9 cellular contexts compared by ENCODE assay signal in genomic region chr20:11917663-11918062, GRCh38. TPM values are rescaled to one million over a fixed set of nuclear protein-coding genes. Genes with fewer than 3 reads are reported as not detected.
A peak's percentile ranks its signal among the peaks of the same experiment; 100 is the strongest.
DNase-seq lines count a peak whose midpoint lies in the region; ATAC-seq, FAIRE-seq and TF ChIP-seq lines count a peak whose summit lies in the region.
"Had no signal": no experiment of that assay in that cellular context is flagged by ENCODE, and none has a peak within 500 bp of the region (broad histone marks: within the 10 kb centered on the region; RNA-seq: fewer than 3 reads in every experiment).

Gene BTBD3 (plus strand): TSS chr20:11917893. CDS start chr20:11918276, 383 bp downstream.

- no peaks in the 10 kb centered on the region for H4K20me1 ChIP-seq in keratinocyte (ENCODE audit: control insufficient read depth, extremely low read depth, insufficient read depth, low read length)
- H4K20me1 ChIP-seq in smooth muscle cell (ENCODE audit: low read depth) = peaks cover 65% of the 10 kb centered on the region

- no peak for ATAC-seq in activated CD8-positive, alpha-beta T cell treated with anti-CD3 and anti-CD28 coated beads, Interleukin-2, amount 10 ng/mL, durations not matched to agents 7 days and 5 days

- DNase-seq in DMS153 (lab: John Stamatoyannopoulos, UW) = peak; percentile 73
- DNase-seq in H7 = peak; percentile 12
- DNase-seq in NCI-H2171 (lab: John Stamatoyannopoulos, UW) = peak; percentile 23
- peak in 1 of 2 donors; percentile 38 for DNase-seq in breast epithelium (ENCODE audit: low spot score in 2 of 2)
- DNase-seq in keratinocyte (ENCODE audit: low read depth, low spot score) = no peak
- DNase-seq in smooth muscle cell (lab: John Stamatoyannopoulos, UW; ENCODE audit: unreplicated experiment) = no peak
- no peak for DNase-seq in activated CD8-positive, alpha-beta memory T cell treated with anti-CD3 and anti-CD28 coated beads, Interleukin-2, amount 50 U/mL, for 48 hours
- no peak for DNase-seq in activated CD8-positive, alpha-beta T cell treated with anti-CD3 and anti-CD28 coated beads, Interleukin-2, amount 10 ng/mL, durations not matched to agents 7 days and 5 days

- dilution Hi-C loops in keratinocyte (cut with MboI; ENCODE audit: extremely low pct_ligation_motif_present, low sequenced_read_pairs) = no loop called here

- H3K79me2 ChIP-seq in keratinocyte (ENCODE audit: control insufficient read depth, insufficient read depth, low read length) (peaks cover 64% of the 10 kb centered on the region), smooth muscle cell (ENCODE audit: low read depth) (peaks cover 100% of the 10 kb centered on the region)

- WGBS in smooth muscle cell (ENCODE audit: low lambda C conversion rate) = 44% methylated on average over 4 of the region's 4 CpGs

- intact Hi-C loops in breast epithelium (cut with DNase I; ENCODE audit: low total_unique reads) = no loop called here

- H3F3A ChIP-seq in smooth muscle cell (ENCODE audit: low read depth) = peaks cover 14% of the 10 kb centered on the region

- POLR2A ChIA-PET in activated CD8-positive, alpha-beta T cell treated with anti-CD3 and anti-CD28 coated beads, Interleukin-2, amount 10 ng/mL, durations not matched to agents 7 days and 5 days (lab: Charles Lee) = no interaction called here

- peak; percentile 87 for FAIRE-seq in keratinocyte (lab: Jason Lieb, UNC)

- H3K4me3 ChIP-seq in H7 (ENCODE audit: insufficient read depth, low read depth, low read length) (no peak within 1 kb of the TSS), breast epithelium (peak within 1 kb of the TSS; percentile 3 to 63 (median 32)), keratinocyte (ENCODE audit: control insufficient read depth in 2 of 3, extremely low read depth in 1 of 3, insufficient read depth in 2 of 3, low read depth in 1 of 3, low read length in 3 of 3) (peak within 1 kb of the TSS in 1 of 3 experiments; percentile 22), smooth muscle cell (peak within 1 kb of the TSS; percentile 43)

- H3K9me3 Mint-ChIP-seq in activated CD8-positive, alpha-beta T cell treated with anti-CD3 and anti-CD28 coated beads, Interleukin-2, amount 10 ng/mL, durations not matched to agents 7 days and 5 days (ENCODE audit: insufficient read depth) = no peaks in the 10 kb centered on the region
- H3K9me3 Mint-ChIP-seq: natural killer cell treated with Interleukin-12 subunit alpha and Interleukin-12 subunit beta and Interleukin-15 and Interleukin-18, amount 100 ng/mL, for 72 hours had no signal

- H3K4me1 ChIP-seq in breast epithelium = no peaks in the 10 kb centered on the region
- H3K4me1 ChIP-seq in keratinocyte (ENCODE audit: control insufficient read depth, extremely low read depth, insufficient read depth, low read length) = peaks cover 34% of the 10 kb centered on the region
- peaks cover 30% of the 10 kb centered on the region for H3K4me1 ChIP-seq in smooth muscle cell (ENCODE audit: low read depth)

- no peak within 1 kb of the TSS for H3K9ac ChIP-seq in keratinocyte (ENCODE audit: control insufficient read depth, extremely low read depth, insufficient read depth, low read length)
- peak within 1 kb of the TSS; percentile 18 for H3K9ac ChIP-seq in smooth muscle cell (ENCODE audit: low read depth)

- no peaks in the 10 kb centered on the region for H3K4me1 Mint-ChIP-seq in activated CD8-positive, alpha-beta T cell treated with anti-CD3 and anti-CD28 coated beads, Interleukin-2, amount 10 ng/mL, durations not matched to agents 7 days and 5 days (ENCODE audit: low read depth)

- TF ChIP-seq POLR2A in breast epithelium (IDR thresholded peaks at IDR 0.05) = no peak

- no peaks in the 10 kb centered on the region for H3K36me3 Mint-ChIP-seq in activated CD8-positive, alpha-beta T cell treated with anti-CD3 and anti-CD28 coated beads, Interleukin-2, amount 10 ng/mL, durations not matched to agents 7 days and 5 days (ENCODE audit: low read depth)
- H3K36me3 Mint-ChIP-seq: natural killer cell treated with Interleukin-12 subunit alpha and Interleukin-12 subunit beta and Interleukin-15 and Interleukin-18, amount 100 ng/mL, for 72 hours had no signal

- peak within 1 kb of the TSS; percentile 71 for H3K4me2 ChIP-seq in keratinocyte (ENCODE audit: control insufficient read depth, extremely low read depth, insufficient read depth, low read depth, low read length)
- peak within 1 kb of the TSS; percentile 79 for H3K4me2 ChIP-seq in smooth muscle cell

- H2AFZ ChIP-seq in keratinocyte (ENCODE audit: control insufficient read depth, low read length) (no peak within 1 kb of the TSS), smooth muscle cell (ENCODE audit: low read depth) (no peak within 1 kb of the TSS)

- H3K27ac Mint-ChIP-seq in activated CD8-positive, alpha-beta T cell treated with anti-CD3 and anti-CD28 coated beads, Interleukin-2, amount 10 ng/mL, durations not matched to agents 7 days and 5 days = no peak within 1 kb of the TSS
- H3K27ac Mint-ChIP-seq: natural killer cell treated with Interleukin-12 subunit alpha and Interleukin-12 subunit beta and Interleukin-15 and Interleukin-18, amount 100 ng/mL, for 72 hours had no signal

- TF ChIP-seq CTCF in breast epithelium (IDR thresholded peaks at IDR 0.05) (no peak), keratinocyte (optimal IDR thresholded peaks at IDR 0.05 in 1 of 3, IDR thresholded peaks at IDR 0.05 in 1 of 3, conservative IDR thresholded peaks at IDR 0.05 in 1 of 3; ENCODE audit: extremely low read depth in 1 of 3, insufficient read depth in 2 of 3, low read length in 3 of 3) (peak in 2 of 3 experiments; percentile 7 to 57), smooth muscle cell (IDR thresholded peaks at IDR 0.05; ENCODE audit: borderline replicate concordance, insufficient read depth, poor library complexity, severe bottlenecking) (no peak)

- H3K36me3 ChIP-seq in H7 (replicated peaks; ENCODE audit: control insufficient read depth, insufficient read depth, low read length) (no peaks in the 10 kb centered on the region), breast epithelium (no peaks in the 10 kb centered on the region), keratinocyte (ENCODE audit: control insufficient read depth in 2 of 2, extremely low read depth in 1 of 2, insufficient read depth in 2 of 2, low read length in 2 of 2) (peaks cover 2 to 14% of the 10 kb centered on the region in 2 experiments), smooth muscle cell (ENCODE audit: low read depth) (peaks cover 2% of the 10 kb centered on the region)

- no peaks in the 10 kb centered on the region for H3K27me3 Mint-ChIP-seq in activated CD8-positive, alpha-beta T cell treated with anti-CD3 and anti-CD28 coated beads, Interleukin-2, amount 10 ng/mL, durations not matched to agents 7 days and 5 days (ENCODE audit: low read depth)
- H3K27me3 Mint-ChIP-seq: natural killer cell treated with Interleukin-12 subunit alpha and Interleukin-12 subunit beta and Interleukin-15 and Interleukin-18, amount 100 ng/mL, for 72 hours had no signal

- H3K4me3 Mint-ChIP-seq in activated CD8-positive, alpha-beta T cell treated with anti-CD3 and anti-CD28 coated beads, Interleukin-2, amount 10 ng/mL, durations not matched to agents 7 days and 5 days = no peak within 1 kb of the TSS
- H3K4me3 Mint-ChIP-seq: natural killer cell treated with Interleukin-12 subunit alpha and Interleukin-12 subunit beta and Interleukin-15 and Interleukin-18, amount 100 ng/mL, for 72 hours had no signal

- H3K27me3 ChIP-seq in H7 (ENCODE audit: control insufficient read depth, insufficient read depth, low read length) (no peaks in the 10 kb centered on the region), breast epithelium (no peaks in the 10 kb centered on the region), keratinocyte (ENCODE audit: control insufficient read depth, extremely low read depth, insufficient read depth, low read length) (no peaks in the 10 kb centered on the region), smooth muscle cell (ENCODE audit: low read depth) (no peaks in the 10 kb centered on the region)

- peak within 1 kb of the TSS; percentile 53 to 68 for H3K27ac ChIP-seq in breast epithelium
- H3K27ac ChIP-seq in keratinocyte (ENCODE audit: control insufficient read depth, insufficient read depth, low read length) = no peak within 1 kb of the TSS
- H3K27ac ChIP-seq in smooth muscle cell (ENCODE audit: low read depth) = peak within 1 kb of the TSS; percentile 70

- H3K9me1 ChIP-seq in keratinocyte (ENCODE audit: control insufficient read depth, extremely low read depth, insufficient read depth, low read length) = no peaks in the 10 kb centered on the region

- CTCF ChIA-PET in activated CD8-positive, alpha-beta T cell treated with anti-CD3 and anti-CD28 coated beads, Interleukin-2, amount 10 ng/mL, durations not matched to agents 7 days and 5 days (lab: Charles Lee) = no interaction called here

- H3K9me3 ChIP-seq in breast epithelium (no peaks in the 10 kb centered on the region), keratinocyte (ENCODE audit: control insufficient read depth, low read depth, low read length) (no peaks in the 10 kb centered on the region), smooth muscle cell (replicated peaks; ENCODE audit: low read depth) (no peaks in the 10 kb centered on the region)

RNA-seq across cellular contexts. Expression of gene BTBD3, which starts in this region (rescaled TPM):
- total RNA-seq in H7 (2014; rRNA removed; shearing (Covaris generic)) = 51.8 and 61.1 TPM in 2 replicates
- total RNA-seq in breast epithelium (10 to 100 TPM; 15.4 to 50.3 (median 33.1) TPM), smooth muscle cell (65.2 and 70.1 TPM in 2 replicates)
- polyA plus RNA-seq in keratinocyte (21.4 to 29.5 TPM (median 22.9 TPM) in 3 replicates), smooth muscle cell (17.5 and 18.2 TPM in 2 replicates)
- 9.0 TPM for polyA plus RNA-seq in keratinocyte (2011; ENCODE audit: low read depth)
- 17.8 and 28.5 TPM in 2 replicates for polyA plus RNA-seq in keratinocyte (2011; cell fraction: cytosol; rRNA removed)
- 34.5 and 36.9 TPM in 2 replicates for polyA plus RNA-seq in keratinocyte (2011; cell fraction: nucleus; rRNA removed)
- 12.5 and 14.2 TPM in 2 replicates for polyA plus RNA-seq in keratinocyte (2012; ENCODE audit: low replicate concordance)
- polyA minus RNA-seq in keratinocyte = 26.0 to 79.4 TPM (median 71.8 TPM) in 3 replicates
- polyA minus RNA-seq in keratinocyte (2011; cell fraction: cytosol; rRNA and poly(A)+ RNA removed) = 21.3 TPM
- 18.3 and 39.4 TPM in 2 replicates for polyA minus RNA-seq in keratinocyte (2011; cell fraction: nucleus; rRNA and poly(A)+ RNA removed)
- 1 to 10 TPM; 3.7 to 4.3 TPM for total RNA-seq in activated CD8-positive, alpha-beta T cell treated with anti-CD3 and anti-CD28 coated beads, Interleukin-2, amount 10 ng/mL, durations not matched to agents 7 days and 5 days

Comparison
In these comparisons a context has a peak if more than half of its experiments do, and no peak if none do; other contexts are left out.
1. DNase-seq: peak in DMS153 (single experiment), H7 (single experiment) and NCI-H2171 (single experiment); none in keratinocyte (single experiment), smooth muscle cell (single experiment), activated CD8-positive, alpha-beta memory T cell treated with anti-CD3 and anti-CD28 coated beads, Interleukin-2, amount 50 U/mL, for 48 hours (single experiment) and activated CD8-positive, alpha-beta T cell treated with anti-CD3 and anti-CD28 coated beads, Interleukin-2, amount 10 ng/mL, durations not matched to agents 7 days and 5 days (single experiment).
2. CTCF ChIP-seq: peak in keratinocyte (2 of 3); none in breast epithelium (0 of 3) and smooth muscle cell (single experiment).